Comparison of ENCODE assay signal across 15 cellular contexts in genomic region chr10:103648231-103648950, GRCh38.
DNase-seq lines count a peak whose midpoint lies in the region; ATAC-seq and TF ChIP-seq lines count a peak whose summit lies in the region.
"Had no signal": no experiment of that assay in that cellular context is flagged by ENCODE, and none has a peak within 500 bp of the region (broad histone marks: within the 10 kb centered on the region; RNA-seq: fewer than 3 reads in every experiment).

No MANE protein-coding gene starts in this region.

- H2AFZ ChIP-seq in hepatocyte = no peak overlapping the region

- H3K79me2 ChIP-seq in hepatocyte = peaks cover 10% of the 10 kb centered on the region

- H3K4me3 Mint-ChIP-seq in T-helper 17 cell = no peak overlapping the region
- H3K4me3 Mint-ChIP-seq: natural killer cell treated with Interleukin-12 subunit alpha and Interleukin-12 subunit beta and Interleukin-15 and Interleukin-18, amount 100 ng/mL, for 72 hours had no signal

- H3K27ac ChIP-seq in right cardiac atrium (ENCODE audit: low read length) (peak overlapping the region; percentile 30), hepatocyte (peak overlapping the region; percentile 55), right lobe of liver (peak overlapping the region in 1 of 3 donors; percentile 94)
- H3K27ac ChIP-seq: A549, HL-60 had no signal

- no peak for TF ChIP-seq POLR2A in right lobe of liver (IDR thresholded peaks at IDR 0.05)

- 55% methylated on average over 16 of the region's 16 CpGs for WGBS in right cardiac atrium
- 57% methylated on average over 16 of the region's 16 CpGs for WGBS in hepatocyte (ENCODE audit: low lambda C conversion rate, missing lambda C conversion rate)
- 63% methylated on average over 10 of the region's 16 CpGs for WGBS in right lobe of liver (ENCODE audit: insufficient coverage, low coverage, low lambda C conversion rate, missing lambda C conversion rate)

- H3K4me2 ChIP-seq in hepatocyte = peak overlapping the region; percentile 32
- H3K4me2 ChIP-seq: A549 had no signal

- no peaks in the 10 kb centered on the region for H3K27me3 Mint-ChIP-seq in T-helper 17 cell
- H3K27me3 Mint-ChIP-seq: natural killer cell treated with Interleukin-12 subunit alpha and Interleukin-12 subunit beta and Interleukin-15 and Interleukin-18, amount 100 ng/mL, for 72 hours had no signal

- DNase-seq in right cardiac atrium (peak in 2 of 3 donors; percentile 74 to 77), Right ventricle myocardium superior (no peak), hepatocyte (ENCODE audit: low spot score) (peak; percentile 24), sciatic nerve (ENCODE audit: low spot score) (no peak), right lobe of liver (no peak), T-helper 17 cell (no peak), amniotic stem cell (lab: John Stamatoyannopoulos, UW) (no peak)
- DNase-seq: activated CD4-positive, alpha-beta T cell treated with anti-CD3 and anti-CD28 coated beads for 48 hours; NCI-H1417; NK-92 treated with Interleukin-12 subunit alpha and Interleukin-12 subunit beta, amount 100 ng/mL, for 24 hours; SHP77 treated with DMSO at 0.1 percent for 48 hours had no signal

- H3K27ac Mint-ChIP-seq in T-helper 17 cell = no peak overlapping the region
- H3K27ac Mint-ChIP-seq: natural killer cell treated with Interleukin-12 subunit alpha and Interleukin-12 subunit beta and Interleukin-15 and Interleukin-18, amount 100 ng/mL, for 72 hours had no signal

- intact Hi-C loops in right cardiac atrium (cut with DNase I) (no loop called here), Right ventricle myocardium superior (cut with DNase I) (no loop called here), sciatic nerve (cut with DNase I) (no loop called here), right lobe of liver (cut with DNase I) (no loop called here)

- ATAC-seq in right cardiac atrium (peak in 1 of 2 donors; percentile 3), Right ventricle myocardium superior (ENCODE audit: poor library complexity) (no peak), sciatic nerve (peak; percentile 13), right lobe of liver (no peak), T-helper 17 cell (no peak), GM21825 (IDR thresholded peaks at IDR 0.05; ENCODE audit: unreplicated experiment) (no peak)
- ATAC-seq: A549; natural killer cell treated with Interleukin-12 subunit alpha and Interleukin-12 subunit beta and Interleukin-15 and Interleukin-18, amount 100 ng/mL, for 72 hours had no signal

- H3K4me1 ChIP-seq in right cardiac atrium (ENCODE audit: control insufficient read depth, insufficient read depth, low read length) (peaks cover 50% of the 10 kb centered on the region), hepatocyte (ENCODE audit: insufficient read depth) (peaks cover 17% of the 10 kb centered on the region), right lobe of liver (peaks cover 2 to 54% (median 28%) of the 10 kb centered on the region in 4 donors)
- H3K4me1 ChIP-seq: A549 had no signal

- H3K36me3 ChIP-seq in hepatocyte (replicated peaks; ENCODE audit: insufficient read depth, low read depth) (no peaks in the 10 kb centered on the region), right lobe of liver (peaks cover 0 to 6% (median 0%) of the 10 kb centered on the region in 4 donors)

- H3K27me3 ChIP-seq in right cardiac atrium (ENCODE audit: control insufficient read depth, insufficient read depth) (no peaks in the 10 kb centered on the region), hepatocyte (no peaks in the 10 kb centered on the region), right lobe of liver (no peaks in the 10 kb centered on the region)

- H3K9me3 ChIP-seq in right cardiac atrium (ENCODE audit: control insufficient read depth, low read length) (no peaks in the 10 kb centered on the region), hepatocyte (ENCODE audit: low read depth) (no peaks in the 10 kb centered on the region), right lobe of liver (no peaks in the 10 kb centered on the region), T-helper 17 cell (ENCODE audit: control insufficient read depth, low read length, poor library complexity, severe bottlenecking) (no peaks in the 10 kb centered on the region)
- H3K9me3 ChIP-seq: A549 had no signal

- no peak for TF ChIP-seq CTCF in hepatocyte (IDR thresholded peaks at IDR 0.05; ENCODE audit: poor library complexity)
- TF ChIP-seq CTCF in right lobe of liver (IDR thresholded peaks at IDR 0.05) = no peak

- peaks cover 9% of the 10 kb centered on the region for H3K4me1 Mint-ChIP-seq in T-helper 17 cell

- no peaks in the 10 kb centered on the region for H3K9me2 ChIP-seq in hepatocyte (replicated peaks; ENCODE audit: insufficient read depth)

- H3K4me3 ChIP-seq in right cardiac atrium (ENCODE audit: low read length) (no peak overlapping the region), hepatocyte (no peak overlapping the region), right lobe of liver (no peak overlapping the region)
- H3K4me3 ChIP-seq: A549 had no signal

- no peaks in the 10 kb centered on the region for H3K36me3 Mint-ChIP-seq in T-helper 17 cell (ENCODE audit: low read depth)
- H3K36me3 Mint-ChIP-seq: natural killer cell treated with Interleukin-12 subunit alpha and Interleukin-12 subunit beta and Interleukin-15 and Interleukin-18, amount 100 ng/mL, for 72 hours had no signal

- H4K20me1 ChIP-seq in hepatocyte (ENCODE audit: insufficient read depth, poor library complexity, severe bottlenecking) = peaks cover 11% of the 10 kb centered on the region

Comparison
In these comparisons a context has a peak if more than half of its experiments do, and no peak if none do; other contexts are left out.
1. DNase-seq: peak in right cardiac atrium (2 of 3) and hepatocyte (single experiment); none in Right ventricle myocardium superior (single experiment), sciatic nerve (single experiment), right lobe of liver (0 of 3), T-helper 17 cell (0 of 3) and amniotic stem cell (single experiment).